Comparison of ENCODE assay signal across 20 cellular contexts in genomic region chr3:115071122-115071521, GRCh38.
DNase-seq lines count a peak whose midpoint lies in the region; ATAC-seq, FAIRE-seq and TF ChIP-seq lines count a peak whose summit lies in the region.
"Had no signal": no experiment of that assay in that cellular context is flagged by ENCODE, and none has a peak within 500 bp of the region (broad histone marks: within the 10 kb centered on the region; RNA-seq: fewer than 3 reads in every experiment).

No MANE protein-coding gene starts in this region.

- H3K9me1 ChIP-seq in endothelial cell of umbilical vein (replicated peaks; ENCODE audit: control insufficient read depth, extremely low read depth, insufficient read depth, low read length), result no peaks in the 10 kb centered on the region

- BruUV-seq in endothelial cell of umbilical vein (replicated peaks; lab: Mats Ljungman, UMichigan), result TSS peak; percentile 38

- DNase-seq in SJCRH30 (no peak), endothelial cell of umbilical vein (ENCODE audit: low read depth, low spot score) (no peak), neural crest cell (ENCODE audit: low read depth, low spot score) (no peak), thoracic aorta (ENCODE audit: low spot score) (no peak), cortex of kidney (lab: John Stamatoyannopoulos, UW) (no peak), NOMO-1 treated with dmso at 0.1 percent for 144 hours (lab: John Stamatoyannopoulos, UW; ENCODE audit: unreplicated experiment) (no peak), left colon (no peak), lower leg skin (ENCODE audit: low spot score in 2 of 2) (no peak)
- DNase-seq: activated CD4-positive, alpha-beta T cell treated with anti-CD3 and anti-CD28 coated beads, Interleukin-2, amount 50 U/mL, for 1 hour; activated T-cell treated with anti-CD3 and anti-CD28 coated beads, Interleukin-2, amount 50 U/mL, for 1 hour; DND-41; erythroblast; left lung; NCI-H2171; stimulated activated naive CD8-positive, alpha-beta T cell treated with anti-CD3 and anti-CD28 coated beads, Interleukin-15, amount 100 ng/mL, for 72 hours had no signal

- WGBS in lower leg skin, 2 donors, result 71 to 77% methylated on average over 2 of the region's 2 CpGs

- TF ChIP-seq POLR2A in endothelial cell of umbilical vein (IDR thresholded peaks at IDR 0.05; ENCODE audit: low read depth, low read length) (no peak), lower leg skin (IDR thresholded peaks at IDR 0.05) (no peak)

- peak; percentile 5 for ATAC-seq in thoracic aorta (ENCODE audit: insufficient number of reproducible peaks, low FRiP score, low read depth)
- ATAC-seq in left colon, result no peak
- ATAC-seq: HepG2; left lung; natural killer cell treated with Interleukin-12 subunit alpha and Interleukin-12 subunit beta and Interleukin-15 and Interleukin-18, amount 100 ng/mL, for 72 hours; stimulated activated naive CD8-positive, alpha-beta T cell treated with anti-CD3 and anti-CD28 coated beads, Interleukin-15, amount 100 ng/mL, for 72 hours had no signal

- H3K4me2 ChIP-seq in endothelial cell of umbilical vein (ENCODE audit: insufficient read depth, low read length), result peak overlapping the region; percentile 41
- H3K4me2 ChIP-seq: smooth muscle cell had no signal

- H3K79me2 ChIP-seq in endothelial cell of umbilical vein (ENCODE audit: control insufficient read depth, insufficient read depth, low read length), result no peaks in the 10 kb centered on the region

- no peaks in the 10 kb centered on the region for H3K27me3 ChIP-seq in SJCRH30
- no peaks in the 10 kb centered on the region for H3K27me3 ChIP-seq in endothelial cell of umbilical vein (ENCODE audit: control insufficient read depth in 2 of 2, insufficient read depth in 2 of 2, low read length in 2 of 2)
- no peaks in the 10 kb centered on the region for H3K27me3 ChIP-seq in thoracic aorta (replicated peaks; ENCODE audit: insufficient read depth)
- H3K27me3 ChIP-seq: left lung had no signal

- POLR2A ChIA-PET in endothelial cell of umbilical vein (lab: Charles Lee), result no interaction called here

- no peaks in the 10 kb centered on the region for H4K20me1 ChIP-seq in endothelial cell of umbilical vein (replicated peaks; ENCODE audit: control insufficient read depth, extremely low read depth, insufficient read depth, low read length)

- dilution Hi-C loops in endothelial cell of umbilical vein (cut with MboI; ENCODE audit: extremely low pct_ligation_motif_present, low sequenced_read_pairs), result no loop called here

- TF ChIP-seq CTCF in endothelial cell of umbilical vein (IDR thresholded peaks at IDR 0.05; ENCODE audit: extremely low read depth in 1 of 2, insufficient read depth in 1 of 2, low read depth in 1 of 2, low read length in 2 of 2) (no peak), neural crest cell (conservative IDR thresholded peaks at IDR 0.05) (no peak), thoracic aorta (IDR thresholded peaks at IDR 0.05) (no peak), lower leg skin (IDR thresholded peaks at IDR 0.05) (no peak)

- no peak overlapping the region for H2AFZ ChIP-seq in endothelial cell of umbilical vein (ENCODE audit: low read depth, low read length)

- intact Hi-C loops in endothelial cell of umbilical vein (cut with micrococcal nuclease), result no loop called here
- intact Hi-C loops in left colon (cut with DNase I, micrococcal nuclease), result no loop called here
- intact Hi-C loops in lower leg skin (cut with DNase I; ENCODE audit: low total_unique reads), result no loop called here

- H3K4me3 Mint-ChIP-seq in neural crest cell, result peak overlapping the region; percentile 73
- H3K4me3 Mint-ChIP-seq: activated naive CD8-positive, alpha-beta T cell; CD14-positive monocyte; natural killer cell treated with Interleukin-12 subunit alpha and Interleukin-12 subunit beta and Interleukin-15 and Interleukin-18, amount 100 ng/mL, for 72 hours; stimulated activated naive CD8-positive, alpha-beta T cell treated with anti-CD3 and anti-CD28 coated beads, Interleukin-15, amount 100 ng/mL, for 72 hours had no signal

- H3K36me3 ChIP-seq in SJCRH30, result no peaks in the 10 kb centered on the region
- H3K36me3 ChIP-seq in endothelial cell of umbilical vein (ENCODE audit: control insufficient read depth in 2 of 2, extremely low read depth in 1 of 2, insufficient read depth in 2 of 2, low read length in 2 of 2), result no peaks in the 10 kb centered on the region
- H3K36me3 ChIP-seq in thoracic aorta, result no peaks in the 10 kb centered on the region
- H3K36me3 ChIP-seq: left lung had no signal

- no peaks in the 10 kb centered on the region for H3K27me3 Mint-ChIP-seq in neural crest cell (ENCODE audit: low read depth)
- H3K27me3 Mint-ChIP-seq: activated naive CD8-positive, alpha-beta T cell; natural killer cell treated with Interleukin-12 subunit alpha and Interleukin-12 subunit beta and Interleukin-15 and Interleukin-18, amount 100 ng/mL, for 72 hours; stimulated activated naive CD8-positive, alpha-beta T cell treated with anti-CD3 and anti-CD28 coated beads, Interleukin-15, amount 100 ng/mL, for 72 hours had no signal

- CTCF ChIA-PET in endothelial cell of umbilical vein (lab: Charles Lee), result interaction anchor here (1.3 kb wide), 1 partner anchor 8 kb away, joined by 5 read pairs; no protein-coding TSS in a partner anchor

- no peaks in the 10 kb centered on the region for H3K9me3 ChIP-seq in SJCRH30 (replicated peaks)
- H3K9me3 ChIP-seq in endothelial cell of umbilical vein (replicated peaks; ENCODE audit: control insufficient read depth, insufficient read depth, low read length), result no peaks in the 10 kb centered on the region
- no peaks in the 10 kb centered on the region for H3K9me3 ChIP-seq in thoracic aorta
- H3K9me3 ChIP-seq: left lung had no signal

- H3K9ac ChIP-seq in endothelial cell of umbilical vein (replicated peaks; ENCODE audit: extremely low read depth, insufficient read depth, low read length), result no peak overlapping the region

- no peak for FAIRE-seq in endothelial cell of umbilical vein (lab: Jason Lieb, UNC)
- FAIRE-seq: HepG2 had no signal

- H3K4me1 ChIP-seq in SJCRH30, result peaks cover 13% of the 10 kb centered on the region
- H3K4me1 ChIP-seq in endothelial cell of umbilical vein (ENCODE audit: control insufficient read depth, extremely low read depth, insufficient read depth, low read length), result peaks cover 35% of the 10 kb centered on the region
- peaks cover 21 to 38% of the 10 kb centered on the region in 2 donors for H3K4me1 ChIP-seq in thoracic aorta (ENCODE audit: control insufficient read depth in 1 of 2, low read depth in 2 of 2)

- H3K27ac Mint-ChIP-seq in neural crest cell (ENCODE audit: unreplicated experiment), result peak overlapping the region; percentile 97
- H3K27ac Mint-ChIP-seq: activated naive CD8-positive, alpha-beta T cell; CD14-positive monocyte; natural killer cell treated with Interleukin-12 subunit alpha and Interleukin-12 subunit beta and Interleukin-15 and Interleukin-18, amount 100 ng/mL, for 72 hours; stimulated activated naive CD8-positive, alpha-beta T cell treated with anti-CD3 and anti-CD28 coated beads, Interleukin-15, amount 100 ng/mL, for 72 hours had no signal

- H3K9me3 Mint-ChIP-seq in neural crest cell, result peaks cover 4% of the 10 kb centered on the region
- H3K9me3 Mint-ChIP-seq: CD14-positive monocyte; natural killer cell treated with Interleukin-12 subunit alpha and Interleukin-12 subunit beta and Interleukin-15 and Interleukin-18, amount 100 ng/mL, for 72 hours had no signal

- peaks cover 33% of the 10 kb centered on the region for H3K4me1 Mint-ChIP-seq in neural crest cell

- peaks cover 5% of the 10 kb centered on the region for H3K36me3 Mint-ChIP-seq in neural crest cell (ENCODE audit: low read depth)
- H3K36me3 Mint-ChIP-seq: natural killer cell treated with Interleukin-12 subunit alpha and Interleukin-12 subunit beta and Interleukin-15 and Interleukin-18, amount 100 ng/mL, for 72 hours had no signal

- H3K27ac ChIP-seq in SJCRH30, result peak overlapping the region; percentile 51
- peak overlapping the region; percentile 35 for H3K27ac ChIP-seq in endothelial cell of umbilical vein (ENCODE audit: insufficient read depth, low read depth, low read length)
- peak overlapping the region in 1 of 2 donors; percentile 46 for H3K27ac ChIP-seq in thoracic aorta
- H3K27ac ChIP-seq: left lung had no signal

- H3K4me3 ChIP-seq in SJCRH30 (no peak overlapping the region), endothelial cell of umbilical vein (replicated peaks in 1 of 3; ENCODE audit: insufficient read depth in 1 of 3, low read depth in 1 of 3, low read length in 3 of 3) (no peak overlapping the region), thoracic aorta (peak overlapping the region; percentile 43), lower leg skin (ENCODE audit: low read depth, poor library complexity, severe bottlenecking) (no peak overlapping the region)
- H3K4me3 ChIP-seq: left lung, smooth muscle cell had no signal

TF ChIP-seq in endothelial cell of umbilical vein, 7 proteins besides CTCF, POLR2A, EP300 and RAD21:
- no peak for TF ChIP-seq JUN (IDR thresholded peaks at IDR 0.05; ENCODE audit: borderline replicate concordance, insufficient read depth, insufficient read length, low read depth)
- TF ChIP-seq GATA2 (IDR thresholded peaks at IDR 0.05; ENCODE audit: insufficient read depth, insufficient read length, low read depth, low read length), result no peak
- TF ChIP-seq, protein P1, sequence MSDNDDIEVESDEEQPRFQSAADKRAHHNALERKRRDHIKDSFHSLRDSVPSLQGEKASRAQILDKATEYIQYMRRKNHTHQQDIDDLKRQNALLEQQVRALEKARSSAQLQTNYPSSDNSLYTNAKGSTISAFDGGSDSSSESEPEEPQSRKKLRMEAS (IDR thresholded peaks at IDR 0.05; ENCODE audit: insufficient read depth, insufficient read length), result no peak
- TF ChIP-seq EZH2 (IDR thresholded peaks at IDR 0.05; ENCODE audit: borderline replicate concordance, low read depth, low read length, severe bottlenecking), result no peak
- no peak for TF ChIP-seq POLR2AphosphoS5 (IDR thresholded peaks at IDR 0.05; ENCODE audit: insufficient read depth, low read depth, low read length)
- no peak for TF ChIP-seq MYC (IDR thresholded peaks at IDR 0.05; ENCODE audit: low read depth, low read length)
- no peak for TF ChIP-seq FOS (IDR thresholded peaks at IDR 0.05; ENCODE audit: borderline replicate concordance, insufficient read depth, low read length)
